ENCODE assay signal across 27 cellular contexts in the genomic region with DNA sequence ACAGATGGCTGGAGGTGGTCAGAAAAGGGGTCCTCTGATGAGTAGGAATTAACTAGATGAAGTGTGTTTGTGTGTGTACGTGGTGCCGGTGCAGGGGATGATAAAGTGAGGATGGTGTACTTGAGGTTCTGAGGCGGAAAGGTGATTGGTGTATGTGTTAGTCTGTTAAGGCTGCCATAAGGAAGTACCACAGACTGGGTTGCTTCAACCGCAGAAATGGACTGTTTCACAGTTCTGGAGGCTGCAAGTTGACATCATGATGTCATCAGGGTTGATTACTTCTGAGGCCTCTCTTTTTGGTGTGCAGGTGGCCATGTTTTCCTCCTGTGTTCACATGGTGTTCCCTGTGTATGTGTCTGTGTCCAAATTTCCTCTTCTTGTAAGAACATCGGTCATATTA.
"Had no signal": no experiment of that assay in that cellular context is flagged by ENCODE, and none has a peak within 500 bp of the region (broad histone marks: within the 10 kb centered on the region; RNA-seq: fewer than 3 reads in every experiment).

No MANE protein-coding gene starts in this region.

- H3K27me3 ChIP-seq: tibial artery had no signal

- FAIRE-seq: endothelial cell of umbilical vein, small intestine had no signal

- H3K36me3 ChIP-seq: lower lobe of right lung, tibial artery had no signal

- H3K9me3 Mint-ChIP-seq: activated naive CD8-positive, alpha-beta T cell treated with anti-CD3 and anti-CD28 coated beads, Interleukin-2, amount 50 U/mL, for 24 hours; activated T-helper 1 cell treated with anti-CD3 and anti-CD28 coated beads, Interleukin-12 subunit alpha, Interleukin-12 subunit beta, Interleukin-2, Interleukin-4 antibody, amounts not matched to agents 30 ng/mL and 10 ng/mL and 1 ng/mL, durations not matched to agents 14 hours and 24 hours and 36 hours; effector memory CD8-positive, alpha-beta T cell; immature natural killer cell; nephron progenitor cell; stimulated activated effector memory CD8-positive, alpha-beta T cell treated with anti-CD3 and anti-CD28 coated beads, Interleukin-12 subunit alpha, Interleukin-12 subunit beta, amount 100 ng/mL, for 72 hours; stimulated activated naive CD8-positive, alpha-beta T cell treated with anti-CD3 and anti-CD28 coated beads, Interleukin-15, amount 100 ng/mL, for 72 hours had no signal

- H3K4me3 Mint-ChIP-seq: activated naive CD8-positive, alpha-beta T cell treated with anti-CD3 and anti-CD28 coated beads, Interleukin-2, amount 50 U/mL, for 24 hours; activated T-helper 1 cell treated with anti-CD3 and anti-CD28 coated beads, Interleukin-12 subunit alpha, Interleukin-12 subunit beta, Interleukin-2, Interleukin-4 antibody, amounts not matched to agents 30 ng/mL and 10 ng/mL and 1 ng/mL, durations not matched to agents 14 hours and 24 hours and 36 hours; effector memory CD8-positive, alpha-beta T cell; nephron progenitor cell; stimulated activated effector memory CD8-positive, alpha-beta T cell treated with anti-CD3 and anti-CD28 coated beads, Interleukin-12 subunit alpha, Interleukin-12 subunit beta, amount 100 ng/mL, for 72 hours; stimulated activated naive CD8-positive, alpha-beta T cell treated with anti-CD3 and anti-CD28 coated beads, Interleukin-15, amount 100 ng/mL, for 72 hours had no signal

- H3K27ac Mint-ChIP-seq: activated naive CD8-positive, alpha-beta T cell treated with anti-CD3 and anti-CD28 coated beads, Interleukin-2, amount 50 U/mL, for 24 hours; activated T-helper 1 cell treated with anti-CD3 and anti-CD28 coated beads, Interleukin-12 subunit alpha, Interleukin-12 subunit beta, Interleukin-2, Interleukin-4 antibody, amounts not matched to agents 30 ng/mL and 10 ng/mL and 1 ng/mL, durations not matched to agents 14 hours and 24 hours and 36 hours; effector memory CD8-positive, alpha-beta T cell; immature natural killer cell; nephron progenitor cell; stimulated activated effector memory CD8-positive, alpha-beta T cell treated with anti-CD3 and anti-CD28 coated beads, Interleukin-12 subunit alpha, Interleukin-12 subunit beta, amount 100 ng/mL, for 72 hours had no signal

- ATAC-seq: activated naive CD8-positive, alpha-beta T cell treated with anti-CD3 and anti-CD28 coated beads, Interleukin-2, amount 50 U/mL, for 24 hours; effector memory CD8-positive, alpha-beta T cell; esophagus mucosa; left lobe of liver; lower lobe of right lung; mucosa of descending colon; sciatic nerve; stimulated activated effector memory CD8-positive, alpha-beta T cell treated with anti-CD3 and anti-CD28 coated beads, Interleukin-12 subunit alpha, Interleukin-12 subunit beta, amount 100 ng/mL, for 72 hours; stimulated activated naive CD8-positive, alpha-beta T cell treated with anti-CD3 and anti-CD28 coated beads, Interleukin-15, amount 100 ng/mL, for 72 hours had no signal

- H3K27me3 Mint-ChIP-seq: stimulated activated naive CD8-positive, alpha-beta T cell treated with anti-CD3 and anti-CD28 coated beads, Interleukin-15, amount 100 ng/mL, for 72 hours had no signal

- H3K36me3 Mint-ChIP-seq: immature natural killer cell; stimulated activated effector memory CD8-positive, alpha-beta T cell treated with anti-CD3 and anti-CD28 coated beads, Interleukin-12 subunit alpha, Interleukin-12 subunit beta, amount 100 ng/mL, for 72 hours had no signal

- H3K9me3 ChIP-seq: lower lobe of right lung, mucosa of descending colon, tibial artery had no signal

- H3K4me3 ChIP-seq: lower lobe of right lung, mucosa of descending colon, tibial artery had no signal

- H3K4me1 ChIP-seq: lower lobe of right lung, tibial artery had no signal

- DNase-seq: activated CD4-positive, alpha-beta T cell treated with anti-CD3 and anti-CD28 coated beads for 4 hours; activated CD4-positive, alpha-beta T cell treated with anti-CD3 and anti-CD28 coated beads, Interleukin-2, amount 50 U/mL, for 48 hours; activated CD4-positive, CD25-positive, alpha-beta regulatory T cell; activated gamma-delta T cell; activated naive CD4-positive, alpha-beta T cell treated with anti-CD3 and anti-CD28 coated beads, Interleukin-2, amount 50 U/mL, for 16 hours; activated naive CD8-positive, alpha-beta T cell treated with anti-CD3 and anti-CD28 coated beads, Interleukin-2, amount 50 U/mL, for 24 hours; dermis blood vessel endothelial cell; effector memory CD8-positive, alpha-beta T cell; foreskin melanocyte; immature natural killer cell; lower lobe of right lung; mesendoderm; mucosa of descending colon; nephron progenitor cell; occipital lobe; posterior cingulate gyrus; small intestine; stimulated activated CD4-positive, alpha-beta T cell treated with anti-CD3 and anti-CD28 coated beads, Interleukin-2, amount 100 ng/mL, for 24 hours; stimulated activated naive CD8-positive, alpha-beta T cell treated with anti-CD3 and anti-CD28 coated beads, Interleukin-15, amount 100 ng/mL, for 72 hours; T1000; tibial artery had no signal

- H3K4me1 Mint-ChIP-seq: activated naive CD8-positive, alpha-beta T cell treated with anti-CD3 and anti-CD28 coated beads, Interleukin-2, amount 50 U/mL, for 24 hours; immature natural killer cell; stimulated activated effector memory CD8-positive, alpha-beta T cell treated with anti-CD3 and anti-CD28 coated beads, Interleukin-12 subunit alpha, Interleukin-12 subunit beta, amount 100 ng/mL, for 72 hours; stimulated activated naive CD8-positive, alpha-beta T cell treated with anti-CD3 and anti-CD28 coated beads, Interleukin-15, amount 100 ng/mL, for 72 hours had no signal

- H3K27ac ChIP-seq: lower lobe of right lung, tibial artery had no signal
